In genomic region chr3:148753386-148753785, GRCh38 we compare ENCODE assay signal across 15 cellular contexts. TPM values are rescaled to one million over a fixed set of nuclear protein-coding genes. Genes with fewer than 3 reads are reported as not detected.
"Had no signal": no experiment of that assay in that cellular context is flagged by ENCODE, and none has a peak within 500 bp of the region (broad histone marks: within the 10 kb centered on the region; RNA-seq: fewer than 3 reads in every experiment).

No MANE protein-coding gene starts in this region.

RNA-seq across cellular contexts. Expression of gene AGTR1, which starts 55.7 kb away (rescaled TPM):
- total RNA-seq: activated CD4-positive, alpha-beta memory T cell treated with anti-CD3 and anti-CD28 coated beads for 36 hours; activated CD4-positive, alpha-beta T cell treated with anti-CD3 and anti-CD28 coated beads for 36 hours; activated CD4-positive, alpha-beta T cell treated with anti-CD3 and anti-CD28 coated beads, Interleukin-2, amount 10 ng/mL, durations not matched to agents 24 days and 14 days; activated CD8-positive, alpha-beta memory T cell treated with anti-CD3 and anti-CD28 coated beads for 36 hours; activated CD8-positive, alpha-beta memory T cell treated with anti-CD3 and anti-CD28 coated beads, Interleukin-2, amount 10 ng/mL, durations not matched to agents 7 days and 5 days; activated CD8-positive, alpha-beta T cell treated with anti-CD3 and anti-CD28 coated beads, Interleukin-2, amount 10 ng/mL, durations not matched to agents 7 days and 5 days; activated naive CD4-positive, alpha-beta T cell treated with anti-CD3 and anti-CD28 coated beads for 36 hours; activated naive CD8-positive, alpha-beta T cell treated with anti-CD3 and anti-CD28 coated beads for 36 hours; activated T-helper 1 cell treated with anti-CD3 and anti-CD28 coated beads, Interleukin-12 subunit alpha, Interleukin-12 subunit beta, Interleukin-2, Interleukin-4 antibody, amounts not matched to agents 30 ng/mL and 10 ng/mL and 1 ng/mL, durations not matched to agents 14 hours and 24 hours and 36 hours; activated T-helper 2 cell treated with anti-CD3 and anti-CD28 coated beads, Interferon-gamma antibody, Interleukin-2, Interleukin-4, amounts not matched to agents 10 μg/mL and 5 μg/mL and 100 μg/mL, durations not matched to agents 14 hours and 24 hours and 36 hours; cardiac muscle cell; dermis microvascular lymphatic vessel endothelial cell; endothelial cell of umbilical vein; foreskin keratinocyte; T-helper 1 cell treated with Interleukin-12 subunit alpha and Interleukin-12 subunit beta and Interleukin-4 antibody, amounts not matched to agents 30 ng/mL and 1 ng/mL, for 36 hours had no signal
